ENCODE assay signal across 35 cellular contexts in genomic region chr12:24172773-24173447, GRCh38.
DNase-seq lines count a peak whose midpoint lies in the region; TF ChIP-seq lines count a peak whose summit lies in the region.
"Had no signal": no experiment of that assay in that cellular context is flagged by ENCODE, and none has a peak within 500 bp of the region (broad histone marks: within the 10 kb centered on the region; RNA-seq: fewer than 3 reads in every experiment).

No MANE protein-coding gene starts in this region.

- H2AFZ ChIP-seq in MM.1S (ENCODE audit: low read length): peak overlapping the region; percentile 26; the same call in 1 of the 2 replicates
- H2AFZ ChIP-seq: PC-9 had no signal

- H3K36me3 Mint-ChIP-seq in neural crest cell (ENCODE audit: low read depth): peaks cover 8% of the 10 kb centered on the region
- peaks cover 1% of the 10 kb centered on the region for H3K36me3 Mint-ChIP-seq in osteocyte (ENCODE audit: unreplicated experiment)
- H3K36me3 Mint-ChIP-seq: mesothelial cell of epicardium, naive B cell had no signal

- no peaks in the 10 kb centered on the region for H3K9me3 ChIP-seq in BLaER1 treated with 17β-estradiol and CSF1 and Interleukin-3, amounts not matched to agents 10 nM and 100 nM (replicated peaks in 1 of 11)
- H3K9me3 ChIP-seq in MM.1S (replicated peaks; ENCODE audit: insufficient read depth, low read length) (no peaks in the 10 kb centered on the region), prostate gland (no peaks in the 10 kb centered on the region)
- H3K9me3 ChIP-seq: BLaER1, gastrocnemius medialis, left ventricle myocardium inferior had no signal

- H3K4me3 Mint-ChIP-seq in neural crest cell (no peak overlapping the region), osteocyte (ENCODE audit: unreplicated experiment) (no peak overlapping the region)
- H3K4me3 Mint-ChIP-seq: activated naive CD8-positive, alpha-beta T cell treated with anti-CD3 and anti-CD28 coated beads, Interleukin-2, amount 50 U/mL, for 24 hours; central memory CD8-positive, alpha-beta T cell; HFFc6; mesothelial cell of epicardium; stimulated activated naive CD8-positive, alpha-beta T cell treated with anti-CD3 and anti-CD28 coated beads, Interleukin-15, Interleukin-2, amounts not matched to agents 100 ng/mL and 50 ng/mL, for 24 hours had no signal

- TF ChIP-seq POLR2A in prostate gland (IDR thresholded peaks at IDR 0.05): no peak

- no peaks in the 10 kb centered on the region for H4K20me1 ChIP-seq in BLaER1 treated with 17β-estradiol and CSF1 and Interleukin-3, amounts not matched to agents 10 nM and 100 nM
- H4K20me1 ChIP-seq in MM.1S (ENCODE audit: insufficient read depth, low read length): no peaks in the 10 kb centered on the region
- H4K20me1 ChIP-seq: BLaER1 had no signal

- peak overlapping the region; percentile 45 for H3K27ac Mint-ChIP-seq in neural crest cell (ENCODE audit: unreplicated experiment)
- no peak overlapping the region for H3K27ac Mint-ChIP-seq in osteocyte (ENCODE audit: unreplicated experiment)
- H3K27ac Mint-ChIP-seq: activated naive CD8-positive, alpha-beta T cell treated with anti-CD3 and anti-CD28 coated beads, Interleukin-2, amount 50 U/mL, for 24 hours; HFFc6; mesothelial cell of epicardium; stimulated activated naive CD8-positive, alpha-beta T cell treated with anti-CD3 and anti-CD28 coated beads, Interleukin-15, Interleukin-2, amounts not matched to agents 100 ng/mL and 50 ng/mL, for 24 hours had no signal

- peak overlapping the region in 2 of 11 experiments; percentile 22 to 51; a peak in 3 of 22 replicates for H3K27ac ChIP-seq in BLaER1 treated with 17β-estradiol and CSF1 and Interleukin-3, amounts not matched to agents 10 nM and 100 nM
- H3K27ac ChIP-seq in MM.1S (ENCODE audit: low read length) (peak overlapping the region; percentile 59; the same call in 1 of the 2 replicates), prostate gland (no peak overlapping the region)
- H3K27ac ChIP-seq: BLaER1, gastrocnemius medialis, HL-60, left ventricle myocardium inferior, PC-9 had no signal

- peaks cover 21% of the 10 kb centered on the region for H3F3A ChIP-seq in MM.1S (ENCODE audit: insufficient read depth, low read length)

- no peak overlapping the region for H3K9ac ChIP-seq in BLaER1 treated with 17β-estradiol and CSF1 and Interleukin-3, amounts not matched to agents 10 nM and 100 nM
- H3K9ac ChIP-seq in MM.1S (ENCODE audit: low read length): peak overlapping the region; percentile 4; the same call in 1 of the 2 replicates
- H3K9ac ChIP-seq: BLaER1 had no signal

- H3K27me3 Mint-ChIP-seq in neural crest cell (ENCODE audit: low read depth) (no peaks in the 10 kb centered on the region), osteocyte (ENCODE audit: unreplicated experiment) (no peaks in the 10 kb centered on the region)
- H3K27me3 Mint-ChIP-seq: activated naive CD8-positive, alpha-beta T cell treated with anti-CD3 and anti-CD28 coated beads, Interleukin-2, amount 50 U/mL, for 24 hours; central memory CD8-positive, alpha-beta T cell; naive B cell; stimulated activated naive CD8-positive, alpha-beta T cell treated with anti-CD3 and anti-CD28 coated beads, Interleukin-15, Interleukin-2, amounts not matched to agents 100 ng/mL and 50 ng/mL, for 24 hours had no signal

- H3K9me3 Mint-ChIP-seq in neural crest cell (peaks cover 3% of the 10 kb centered on the region), osteocyte (ENCODE audit: unreplicated experiment) (no peaks in the 10 kb centered on the region)
- H3K9me3 Mint-ChIP-seq: activated naive CD8-positive, alpha-beta T cell treated with anti-CD3 and anti-CD28 coated beads, Interleukin-2, amount 50 U/mL, for 24 hours; mesothelial cell of epicardium had no signal

- WGBS in prostate gland: 52% methylated on average over 7 of the region's 7 CpGs

- H3K36me3 ChIP-seq in BLaER1 treated with 17β-estradiol and CSF1 and Interleukin-3, amounts not matched to agents 10 nM and 100 nM: no peaks in the 10 kb centered on the region
- H3K36me3 ChIP-seq in MM.1S (replicated peaks; ENCODE audit: insufficient read depth, low read length) (no peaks in the 10 kb centered on the region), prostate gland (no peaks in the 10 kb centered on the region)
- H3K36me3 ChIP-seq: BLaER1, gastrocnemius medialis, left ventricle myocardium inferior had no signal

- TF ChIP-seq CTCF in MM.1S (IDR thresholded peaks at IDR 0.05; ENCODE audit: low read length) (no peak), neural crest cell (conservative IDR thresholded peaks at IDR 0.05) (no peak), prostate gland (IDR thresholded peaks at IDR 0.05) (no peak), osteocyte (IDR thresholded peaks at IDR 0.05) (no peak)

- peaks cover 0 to 25% (median 7%) of the 10 kb centered on the region in 10 experiments; a peak in 11 of 20 replicates for H3K4me1 ChIP-seq in BLaER1 treated with 17β-estradiol and CSF1 and Interleukin-3, amounts not matched to agents 10 nM and 100 nM
- peaks cover 48% of the 10 kb centered on the region for H3K4me1 ChIP-seq in MM.1S (ENCODE audit: low read length)
- H3K4me1 ChIP-seq in prostate gland (replicated peaks): no peaks in the 10 kb centered on the region
- H3K4me1 ChIP-seq: gastrocnemius medialis, left ventricle myocardium inferior had no signal

- H3K4me1 Mint-ChIP-seq in neural crest cell (peaks cover 26% of the 10 kb centered on the region), osteocyte (ENCODE audit: unreplicated experiment) (no peaks in the 10 kb centered on the region)
- H3K4me1 Mint-ChIP-seq: activated naive CD8-positive, alpha-beta T cell treated with anti-CD3 and anti-CD28 coated beads, Interleukin-2, amount 50 U/mL, for 24 hours; central memory CD8-positive, alpha-beta T cell had no signal

- intact Hi-C loops in prostate gland (cut with DNase I): no loop called here

- H3K4me2 ChIP-seq in BLaER1 treated with 17β-estradiol and CSF1 and Interleukin-3, amounts not matched to agents 10 nM and 100 nM: peak overlapping the region in 6 of 11 experiments; percentile 16 to 83 (median 52); a peak in 7 of 22 replicates
- H3K4me2 ChIP-seq in MM.1S (ENCODE audit: low read depth, low read length): peak overlapping the region; percentile 71; the same call in 1 of the 2 replicates
- H3K4me2 ChIP-seq: PC-9 had no signal

- no peaks in the 10 kb centered on the region for H3K27me3 ChIP-seq in BLaER1 treated with 17β-estradiol and CSF1 and Interleukin-3, amounts not matched to agents 10 nM and 100 nM
- H3K27me3 ChIP-seq in MM.1S (replicated peaks; ENCODE audit: insufficient read depth, low read length) (no peaks in the 10 kb centered on the region), prostate gland (replicated peaks; ENCODE audit: insufficient read depth) (no peaks in the 10 kb centered on the region)
- H3K27me3 ChIP-seq: BLaER1, gastrocnemius medialis had no signal

- DNase-seq in MM.1S (no peak), SK-N-DZ (ENCODE audit: low spot score) (peak; percentile 68), neural crest cell (ENCODE audit: low read depth, low spot score) (no peak), islet precursor cell (no peak), prostate gland (ENCODE audit: low spot score) (no peak), osteocyte (ENCODE audit: extremely low spot score, unreplicated experiment) (no peak)
- DNase-seq: ACHN; activated CD4-positive, alpha-beta T cell treated with anti-CD3 and anti-CD28 coated beads for 4 hours; activated CD8-positive, alpha-beta memory T cell treated with anti-CD3 and anti-CD28 coated beads for 24 hours; activated effector memory CD4-positive, alpha-beta T cell treated with anti-CD3 and anti-CD28 coated beads, Interleukin-2, amount 50 U/mL, for 16 hours; activated naive CD8-positive, alpha-beta T cell treated with anti-CD3 and anti-CD28 coated beads, Interleukin-2, amount 50 U/mL, for 24 hours; activated T-cell treated with anti-CD3 and anti-CD28 coated beads, Interleukin-2, amount 50 U/mL, for 1 hour; COR-L47; dermis blood vessel endothelial cell; DMS79; gastrocnemius medialis; GF-D8; HFFc6; hypothalamus; IMR-90; left ventricle myocardium inferior; naive B cell; NCI-H1048; NCI-H1930; NCI-H446 treated with DMSO at 0.1 percent for 48 hours; NK-92 treated with Interleukin-12 subunit alpha and Interleukin-12 subunit beta, amount 100 ng/mL, for 24 hours; occipital lobe; PC-9; T-helper 2 cell had no signal

- H3K79me2 ChIP-seq in MM.1S (ENCODE audit: low read length): no peaks in the 10 kb centered on the region

- no peak overlapping the region for H3K4me3 ChIP-seq in BLaER1 treated with 17β-estradiol and CSF1 and Interleukin-3, amounts not matched to agents 10 nM and 100 nM
- H3K4me3 ChIP-seq in MM.1S (ENCODE audit: low read length) (no peak overlapping the region), prostate gland (no peak overlapping the region)
- H3K4me3 ChIP-seq: BLaER1, gastrocnemius medialis, left ventricle myocardium inferior, PC-9 had no signal

- no peaks in the 10 kb centered on the region for H3K9me2 ChIP-seq in MM.1S (replicated peaks; ENCODE audit: insufficient read depth, low read length)
